Comparison of ENCODE assay signal across 1 cellular context in the genomic region with DNA sequence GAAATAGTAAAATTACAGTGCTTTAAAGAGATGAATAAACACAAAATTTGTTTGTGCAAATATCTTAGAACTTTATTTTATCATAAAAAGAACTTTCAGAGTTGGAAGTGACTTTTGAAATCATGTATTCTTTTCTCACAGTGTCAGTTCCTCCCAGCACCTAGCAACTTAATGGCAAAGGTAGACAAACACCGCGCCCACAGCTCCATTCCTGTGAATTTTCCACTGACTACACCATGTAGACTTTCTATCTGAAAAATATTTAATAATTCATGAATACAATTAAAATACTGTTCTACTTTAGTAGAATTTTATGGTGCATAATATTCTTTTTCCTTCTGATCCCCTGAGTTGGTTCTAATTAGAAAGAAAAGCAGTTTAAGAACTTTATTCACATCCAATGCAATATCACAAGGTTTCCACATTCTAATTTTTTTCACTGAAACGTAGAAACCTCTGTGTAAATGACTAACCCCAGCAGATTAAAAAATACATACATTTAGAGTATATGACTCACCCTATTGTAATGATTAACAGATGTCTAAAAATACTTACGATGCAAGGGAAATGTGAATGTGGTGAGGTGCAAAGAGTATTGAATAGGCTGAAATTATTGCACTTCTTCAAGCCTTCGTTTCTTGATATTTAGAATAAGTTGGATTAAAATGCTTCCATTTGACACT.
A peak's percentile ranks its signal among the peaks of the same experiment; 100 is the strongest.
TF ChIP-seq lines count a peak whose summit lies in the region.

No MANE protein-coding gene starts in this region.

TF ChIP-seq in IMR-90, 13 proteins besides CTCF, POLR2A, EP300 and RAD21 (continued from another document):
- no peak for TF ChIP-seq MXI1 (IDR thresholded peaks at IDR 0.05; ENCODE audit: borderline replicate concordance, low read depth, low read length)
- TF ChIP-seq FOS (IDR thresholded peaks at IDR 0.05; ENCODE audit: low read depth, low read length) = peak; percentile 80
- TF ChIP-seq RFX5 (IDR thresholded peaks at IDR 0.05; ENCODE audit: low read depth, low read length) = no peak
- TF ChIP-seq SMC3 (IDR thresholded peaks at IDR 0.05; ENCODE audit: low read depth, low read length) = no peak
